ENCODE assay signal across 8 cellular contexts in genomic region chr16:15395631-15396508, GRCh38. TPM values are rescaled to one million over a fixed set of nuclear protein-coding genes. Genes with fewer than 3 reads are reported as not detected.
DNase-seq lines count a peak whose midpoint lies in the region; ATAC-seq, FAIRE-seq and TF ChIP-seq lines count a peak whose summit lies in the region.
"Not testable (repeated sequence)": the region's sequence is repeated elsewhere in the genome, so short reads cannot be mapped to it uniquely, and the experiment has no call there.

TSS of gene MPV17L (plus strand) at chr16:15395754. CDS start at chr16:15395898, 144 bp downstream.

- dilution Hi-C loops in keratinocyte (cut with MboI; ENCODE audit: extremely low pct_ligation_motif_present, low sequenced_read_pairs): not testable (repeated sequence)

- H3K18ac ChIP-seq in neuronal stem cell (ENCODE audit: low read length): peak within 1 kb of the TSS; percentile 57

- FAIRE-seq in keratinocyte (lab: Jason Lieb, UNC): not testable (repeated sequence)

- DNase-seq in BJ (ENCODE audit: low read depth); keratinocyte (ENCODE audit: low read depth, low spot score): not testable (repeated sequence)
- DNase-seq in HuH-7.5 (ENCODE audit: low spot score) (peak; percentile 42), NCI-H69 (lab: John Stamatoyannopoulos, UW) (peak; percentile 46), amygdala (lab: John Stamatoyannopoulos, UW) (peak in 45 of 56 donors; percentile 3 to 77 (median 37)), neuronal stem cell (ENCODE audit: low spot score) (peak; percentile 20), stomach (peak; percentile 48)

- intact Hi-C loops in stomach (cut with DNase I; ENCODE audit: low total_unique reads): not testable (repeated sequence)

- not testable (repeated sequence) for H3K9ac ChIP-seq in keratinocyte (ENCODE audit: control insufficient read depth, extremely low read depth, insufficient read depth, low read length)
- H3K9ac ChIP-seq in neuronal stem cell (ENCODE audit: low read depth, low read length, poor library complexity): peak within 1 kb of the TSS; percentile 91

- CTCF ChIA-PET in BJ (lab: Yijun Ruan, JAX): not testable (repeated sequence)

- not testable (repeated sequence) for H4K20me1 ChIP-seq in keratinocyte (ENCODE audit: control insufficient read depth, extremely low read depth, insufficient read depth, low read length)

- H3K23ac ChIP-seq in neuronal stem cell (ENCODE audit: low read depth, low read length, poor library complexity): peak within 1 kb of the TSS; percentile 85

- not testable (repeated sequence) for TF ChIP-seq EP300 in stomach (IDR thresholded peaks at IDR 0.05)

- peak within 1 kb of the TSS; percentile 65 for H4K8ac ChIP-seq in neuronal stem cell (ENCODE audit: low read depth, low read length)

- H3K4me2 ChIP-seq in keratinocyte (ENCODE audit: control insufficient read depth, extremely low read depth, insufficient read depth, low read depth, low read length) (peak within 1 kb of the TSS; percentile 62), neuronal stem cell (ENCODE audit: insufficient read depth, low read length, poor library complexity, severe bottlenecking) (peak within 1 kb of the TSS; percentile 57)

- not testable (repeated sequence) for H3K27me3 ChIP-seq in BJ (ENCODE audit: control insufficient read depth, insufficient read depth, low read length); keratinocyte (ENCODE audit: control insufficient read depth, extremely low read depth, insufficient read depth, low read length); neuronal stem cell (ENCODE audit: control insufficient read depth in 3 of 3, insufficient read depth in 3 of 3, low read depth in 1 of 3, low read length in 3 of 3); stomach

- not testable (repeated sequence) for H3K4me1 ChIP-seq in keratinocyte (ENCODE audit: control insufficient read depth, extremely low read depth, insufficient read depth, low read length); neuronal stem cell (ENCODE audit: control insufficient read depth in 2 of 2, insufficient read depth in 1 of 2, low read depth in 1 of 2, low read length in 2 of 2)
- H3K4me1 ChIP-seq in stomach: peaks cover 6 to 23% (median 17%) of the 10 kb centered on the region in 4 donors

- peak; percentile 73 for ATAC-seq in esophagus mucosa

- POLR2A ChIA-PET in BJ (lab: Charles Lee): not testable (repeated sequence)

- not testable (repeated sequence) for H2BK12ac ChIP-seq in neuronal stem cell (ENCODE audit: low read length)

- H2AK5ac ChIP-seq in neuronal stem cell (ENCODE audit: low read depth, low read length): not testable (repeated sequence)

- H3K36me3 ChIP-seq in BJ (ENCODE audit: control insufficient read depth, insufficient read depth, low read length); keratinocyte (ENCODE audit: control insufficient read depth in 2 of 2, extremely low read depth in 1 of 2, insufficient read depth in 2 of 2, low read length in 2 of 2); neuronal stem cell (replicated peaks in 1 of 2; ENCODE audit: control insufficient read depth in 2 of 2, insufficient read depth in 2 of 2, low read length in 2 of 2); stomach: not testable (repeated sequence)

- H3K14ac ChIP-seq in neuronal stem cell (ENCODE audit: low read length): peak within 1 kb of the TSS; percentile 56

- H3K4me3 ChIP-seq in BJ (ENCODE audit: low read depth, low read length) (peak within 1 kb of the TSS; percentile 35), keratinocyte (ENCODE audit: control insufficient read depth in 2 of 3, extremely low read depth in 1 of 3, insufficient read depth in 2 of 3, low read depth in 1 of 3, low read length in 3 of 3) (peak within 1 kb of the TSS; percentile 20 to 32 (median 26)), neuronal stem cell (ENCODE audit: low read length in 2 of 2) (peak within 1 kb of the TSS in 1 of 2 donors; percentile 81), stomach (peak within 1 kb of the TSS; percentile 61 to 76 (median 66))

- H3K9me3 ChIP-seq in keratinocyte (ENCODE audit: control insufficient read depth, low read depth, low read length); neuronal stem cell (replicated peaks in 1 of 2; ENCODE audit: control insufficient read depth in 2 of 2, insufficient read depth in 1 of 2, low read depth in 1 of 2, low read length in 2 of 2); stomach: not testable (repeated sequence)

- H2BK5ac ChIP-seq in neuronal stem cell (ENCODE audit: low read length): not testable (repeated sequence)

- not testable (repeated sequence) for H3K79me2 ChIP-seq in keratinocyte (ENCODE audit: control insufficient read depth, insufficient read depth, low read length)

- TF ChIP-seq POLR2A in stomach (IDR thresholded peaks at IDR 0.05): not testable (repeated sequence)

- H3K79me1 ChIP-seq in neuronal stem cell (ENCODE audit: low read depth, low read length): not testable (repeated sequence)

- not testable (repeated sequence) for H3K9me1 ChIP-seq in keratinocyte (ENCODE audit: control insufficient read depth, extremely low read depth, insufficient read depth, low read length)

- WGBS in neuronal stem cell (ENCODE audit: extremely low coverage in 2 of 2, insufficient read length in 2 of 2, insufficient replicate concordance in 1 of 2), 2 donors: no CpG with 5 or more reads among the region's 79 CpGs
- WGBS in stomach, 5 donors: 4 to 10% (median 4%) methylated on average over 23 to 79 of the region's 79 CpGs

- not testable (repeated sequence) for H3K4ac ChIP-seq in neuronal stem cell (ENCODE audit: low read length)

- H2AFZ ChIP-seq in keratinocyte (ENCODE audit: control insufficient read depth, low read length): peak within 1 kb of the TSS; percentile 87
- H2AFZ ChIP-seq in neuronal stem cell (ENCODE audit: low read length): peak within 1 kb of the TSS; percentile 53

- not testable (repeated sequence) for H3K27ac ChIP-seq in keratinocyte (ENCODE audit: control insufficient read depth, insufficient read depth, low read length); neuronal stem cell (replicated peaks; ENCODE audit: low read length)
- H3K27ac ChIP-seq in stomach: peak within 1 kb of the TSS; percentile 23 to 77 (median 58)

- not testable (repeated sequence) for H4K91ac ChIP-seq in neuronal stem cell (ENCODE audit: low read depth, low read length, poor library complexity)

- TF ChIP-seq CTCF in BJ (IDR thresholded peaks at IDR 0.05; ENCODE audit: insufficient read depth, low read depth, low read length); keratinocyte (optimal IDR thresholded peaks at IDR 0.05 in 1 of 3, IDR thresholded peaks at IDR 0.05 in 1 of 3, conservative IDR thresholded peaks at IDR 0.05 in 1 of 3; ENCODE audit: extremely low read depth in 1 of 3, insufficient read depth in 2 of 3, low read length in 3 of 3); stomach (IDR thresholded peaks at IDR 0.05): not testable (repeated sequence)

- H2BK15ac ChIP-seq in neuronal stem cell (ENCODE audit: low read length): peak within 1 kb of the TSS; percentile 26

- H2BK120ac ChIP-seq in neuronal stem cell (ENCODE audit: low read depth, low read length): not testable (repeated sequence)

RNA-seq across cellular contexts. Expression of gene MPV17L, which starts in this region (rescaled TPM):
- polyA plus RNA-seq in BJ (2011; rRNA removed) (0.38 and 0.42 TPM in 2 replicates), keratinocyte (0.39 to 0.48 TPM (median 0.40 TPM) in 3 replicates), stomach (1 to 10 TPM; 1.9 to 3.7 (median 3.1) TPM)
- polyA minus RNA-seq in BJ (2011; rRNA and poly(A)+ RNA removed): 0.57 and 0.85 TPM in 2 replicates
- total RNA-seq in esophagus mucosa (5.6 TPM), stomach (1 to 10 TPM in 4 of 5 donors, under 1 TPM in 1; 0.58 to 7.0 (median 4.6) TPM)
- polyA plus RNA-seq in keratinocyte (2011; ENCODE audit: low read depth): not detected
- polyA plus RNA-seq in keratinocyte (2011; cell fraction: cytosol; rRNA removed): 0.26 and 0.58 TPM in 2 replicates
- polyA plus RNA-seq in keratinocyte (2011; cell fraction: nucleus; rRNA removed): 0.28 and 0.35 TPM in 2 replicates
- 0.16 and 0.29 TPM in 2 replicates for polyA plus RNA-seq in keratinocyte (2012; ENCODE audit: low replicate concordance)
- 0.20 to 0.67 TPM (median 0.59 TPM) in 3 replicates for polyA minus RNA-seq in keratinocyte
- not detected for polyA minus RNA-seq in keratinocyte (2011; cell fraction: cytosol; rRNA and poly(A)+ RNA removed)
- 0.11 and 0.31 TPM in 2 replicates for polyA minus RNA-seq in keratinocyte (2011; cell fraction: nucleus; rRNA and poly(A)+ RNA removed)
- 0.81 TPM for polyA plus RNA-seq in neuronal stem cell (2013, experiment 1 of 2)
- polyA plus RNA-seq in neuronal stem cell (2013, experiment 2 of 2): 1.1 TPM
